11 cellular contexts compared by ENCODE assay signal in the genomic region with DNA sequence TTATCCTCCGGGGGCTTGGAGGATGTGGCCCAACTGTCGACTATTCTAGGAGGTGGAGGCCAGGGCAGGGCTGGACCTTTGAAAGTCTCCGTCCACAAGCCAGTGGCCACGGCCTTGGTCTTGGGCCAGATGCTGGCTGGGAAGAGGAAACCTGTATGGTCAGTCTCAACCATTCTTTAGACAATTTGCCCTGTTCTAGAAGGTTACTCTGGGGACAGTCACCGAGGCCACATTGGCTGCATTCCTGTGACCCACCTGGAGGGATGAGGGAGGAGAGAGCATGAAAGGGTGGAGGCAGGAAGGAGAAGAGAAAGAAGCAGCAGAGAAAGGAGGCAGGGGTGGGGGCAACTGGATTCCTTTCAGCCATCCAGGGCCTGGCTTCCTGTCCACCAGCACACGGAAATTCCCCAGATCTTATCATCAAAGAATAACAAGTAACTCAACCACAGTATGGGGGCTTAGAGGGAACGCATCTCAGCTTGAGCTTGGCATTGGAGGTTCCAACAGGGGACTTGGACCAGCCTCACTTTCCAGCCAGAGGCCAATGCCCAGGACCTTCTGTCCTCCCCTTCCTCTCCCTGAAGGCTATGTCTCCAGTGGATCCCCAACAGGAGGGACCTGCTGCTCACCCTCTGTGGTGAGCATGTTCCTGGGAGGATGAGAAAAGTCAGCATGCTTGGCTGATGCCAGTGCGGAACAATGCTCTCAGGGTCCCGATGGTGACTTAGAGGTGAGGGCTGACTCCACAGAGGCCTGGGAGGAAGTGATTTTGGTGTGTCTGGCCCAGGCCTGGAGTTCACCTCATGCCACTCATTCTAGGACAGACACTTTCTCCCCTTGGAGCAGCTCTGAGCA. TPM values are rescaled to one million over a fixed set of nuclear protein-coding genes. Genes with fewer than 3 reads are reported as not detected.
DNase-seq lines count a peak whose midpoint lies in the region; ATAC-seq and TF ChIP-seq lines count a peak whose summit lies in the region.
"Had no signal": no experiment of that assay in that cellular context is flagged by ENCODE, and none has a peak within 500 bp of the region (broad histone marks: within the 10 kb centered on the region; RNA-seq: fewer than 3 reads in every experiment).

No MANE protein-coding gene starts in this region.

- H4K8ac ChIP-seq in IMR-90 (ENCODE audit: low read depth in 2 of 2, low read length in 2 of 2) = peak overlapping the region; percentile 46 to 70

- H3K23ac ChIP-seq in IMR-90 (ENCODE audit: low read depth, low read length) = peak overlapping the region; percentile 69

- H3K27ac ChIP-seq in IMR-90 (ENCODE audit: insufficient read depth, low read length) (peak overlapping the region; percentile 5; the same call in 1 of the 2 replicates), temporal lobe (ENCODE audit: low read depth, low read length) (peak overlapping the region; percentile 8), transverse colon (peak overlapping the region in 1 of 4 donors; percentile 25)

- CTCF ChIA-PET in IMR-90 (lab: Yijun Ruan, JAX) = no interaction called here

- H3K18ac ChIP-seq in IMR-90 (ENCODE audit: low read depth, low read length) = peak overlapping the region; percentile 19; the same call in 1 of the 2 replicates

- H2BK5ac ChIP-seq in IMR-90 (ENCODE audit: low read depth, low read length, poor library complexity, severe bottlenecking) = peak overlapping the region; percentile 33

- peak overlapping the region; percentile 76 for H4K91ac ChIP-seq in IMR-90 (ENCODE audit: insufficient read depth, low read depth, low read length)

- peak overlapping the region; percentile 94 for H2BK120ac ChIP-seq in IMR-90 (ENCODE audit: low read depth, low read length)

- ATAC-seq in IMR-90 (ENCODE audit: low read depth) = peak; percentile 55
- ATAC-seq: stimulated activated naive B cell treated with anti-CD40 and anti-IgM and Interleukin-4, amounts not matched to agents 10 μg/mL and 1 μg/mL and 100 μg/mL, for 72 hours had no signal

- POLR2A ChIA-PET in IMR-90 (lab: Charles Lee; ENCODE audit: unreplicated experiment) = no interaction called here

- peaks cover 0 to 7% of the 10 kb centered on the region in 2 experiments; a peak in 2 of 4 replicates for H3K79me1 ChIP-seq in IMR-90 (ENCODE audit: low read depth in 1 of 2, low read length in 2 of 2)

- peaks cover 79% of the 10 kb centered on the region for H3K36me3 ChIP-seq in IMR-90 (ENCODE audit: control insufficient read depth, insufficient read depth, low read length)
- no peaks in the 10 kb centered on the region for H3K36me3 ChIP-seq in adipocyte (ENCODE audit: control insufficient read depth, insufficient read depth, low read length, severe bottlenecking)
- no peaks in the 10 kb centered on the region for H3K36me3 ChIP-seq in transverse colon

- H3K4me1 ChIP-seq in IMR-90 (ENCODE audit: control insufficient read depth, insufficient read depth, low read length) = peaks cover 7% of the 10 kb centered on the region
- no peaks in the 10 kb centered on the region for H3K4me1 ChIP-seq in adipocyte (ENCODE audit: control insufficient read depth, insufficient read depth, low read length)
- H3K4me1 ChIP-seq in transverse colon = peaks cover 0 to under 1% (median 0%) of the 10 kb centered on the region in 4 donors

- peak overlapping the region; percentile 87 for H2AK9ac ChIP-seq in IMR-90 (replicated peaks; ENCODE audit: low read depth, low read length, poor library complexity)

- peak overlapping the region; percentile 73 for H2BK20ac ChIP-seq in IMR-90 (ENCODE audit: low read depth, low read length)

- no peak for TF ChIP-seq EP300 in transverse colon (IDR thresholded peaks at IDR 0.05; ENCODE audit: low read depth)

- no TSS peak for BruUV-seq in IMR-90 (replicated peaks; lab: Mats Ljungman, UMichigan)

- no peak for TF ChIP-seq RAD21 in IMR-90 (IDR thresholded peaks at IDR 0.05; ENCODE audit: low read length)

- peak overlapping the region; percentile 51; the same call in 1 of the 2 replicates for H4K5ac ChIP-seq in IMR-90 (ENCODE audit: low read depth, low read length)

- H3K9ac ChIP-seq in IMR-90 (ENCODE audit: low read depth, low read length) (no peak overlapping the region), adipocyte (ENCODE audit: low read length) (no peak overlapping the region)

- H3K4me2 ChIP-seq in IMR-90 (ENCODE audit: low read depth, low read length) = no peak overlapping the region

- peak overlapping the region; percentile 85 for H3K14ac ChIP-seq in IMR-90 (replicated peaks; ENCODE audit: low read depth, low read length)

- TF ChIP-seq POLR2A in IMR-90 (IDR thresholded peaks at IDR 0.05; ENCODE audit: low read depth, low read length) (no peak), transverse colon (IDR thresholded peaks at IDR 0.05) (no peak)

- DNase-seq in IMR-90 (peak; percentile 64), adipocyte (ENCODE audit: low read depth) (peak; percentile 84), iPS-NIHi7 (ENCODE audit: extremely low spot score) (peak; percentile 42), NCI-H1092 (lab: John Stamatoyannopoulos, UW) (no peak), NCI-H2227 treated with DMSO at 0.1 percent for 48 hours (lab: John Stamatoyannopoulos, UW) (no peak), transverse colon (no peak)
- no peak for DNase-seq in activated T-cell treated with anti-CD3 and anti-CD28 coated beads, Interleukin-2, amount 50 U/mL, for 1 hour
- DNase-seq: esophagus squamous epithelium; NCI-H2029 treated with DMSO at 0.1 percent for 48 hours; stimulated activated naive B cell treated with anti-CD40 and anti-IgM and Interleukin-4, amounts not matched to agents 10 μg/mL and 1 μg/mL and 100 μg/mL, for 72 hours had no signal

- WGBS in IMR-90 (ENCODE audit: extremely low coverage in 2 of 2, insufficient read length in 1 of 2), 2 experiments = 32% methylated on average over 3 of the region's 9 CpGs; no CpG with 5 or more reads in 1 of the 2 experiments
- WGBS in transverse colon (ENCODE audit: low coverage in 1 of 2), 2 donors = 52 to 65% methylated on average over 4 to 9 of the region's 9 CpGs

- peaks cover 20% of the 10 kb centered on the region for H3K9me1 ChIP-seq in IMR-90 (ENCODE audit: insufficient read depth, low read length)

- in situ Hi-C loops in IMR-90 (cut with MboI; ENCODE audit: low sequenced_read_pairs) (no loop called here), transverse colon (cut with MboI; ENCODE audit: low pct_ligation_motif_present in 1 of 4, low pct_unique_long_range_greater_than_20kb in 1 of 4, low sequenced_read_pairs in 3 of 4) (no loop called here)

- no peak for TF ChIP-seq CTCF in IMR-90 (conservative IDR thresholded peaks at IDR 0.05; ENCODE audit: low read depth, low read length)
- no peak for TF ChIP-seq CTCF in transverse colon (IDR thresholded peaks at IDR 0.05)

- H3K56ac ChIP-seq in IMR-90 (ENCODE audit: extremely low read depth, insufficient read depth, low read length) = no peak overlapping the region

- peak overlapping the region; percentile 82 for H2AFZ ChIP-seq in IMR-90 (replicated peaks; ENCODE audit: low read length, poor library complexity)

- H3K27me3 ChIP-seq in IMR-90 (ENCODE audit: control insufficient read depth, insufficient read depth, low read length) (no peaks in the 10 kb centered on the region), adipocyte (replicated peaks; ENCODE audit: control insufficient read depth, insufficient read depth, low read length) (no peaks in the 10 kb centered on the region), transverse colon (no peaks in the 10 kb centered on the region)

- dilution Hi-C loops in IMR-90 (cut with HindIII; ENCODE audit: low sequenced_read_pairs, unreplicated experiment) = no loop called here

- H3K4ac ChIP-seq in IMR-90 (ENCODE audit: low read depth, low read length) = peak overlapping the region; percentile 93

- H2BK15ac ChIP-seq in IMR-90 (ENCODE audit: low read depth, low read length) = peak overlapping the region; percentile 45; the same call in 2 of the 3 replicates

- no peaks in the 10 kb centered on the region for H4K20me1 ChIP-seq in IMR-90 (ENCODE audit: insufficient read depth, low read length)

- no peak overlapping the region for H3K4me3 ChIP-seq in IMR-90 (ENCODE audit: insufficient read depth, low read depth, low read length)
- H3K4me3 ChIP-seq in adipocyte (ENCODE audit: low read length) = no peak overlapping the region
- no peak overlapping the region for H3K4me3 ChIP-seq in transverse colon
- H3K4me3 ChIP-seq: esophagus squamous epithelium had no signal

- intact Hi-C loops in IMR-90 (cut with micrococcal nuclease) (no loop called here), transverse colon (cut with DNase I; ENCODE audit: low total_unique reads) (no loop called here)

- H3K9me3 ChIP-seq in IMR-90 (ENCODE audit: control insufficient read depth, insufficient read depth, low read length) (no peaks in the 10 kb centered on the region), adipocyte (ENCODE audit: control insufficient read depth, low read length) (no peaks in the 10 kb centered on the region), transverse colon (no peaks in the 10 kb centered on the region)
- H3K9me3 ChIP-seq: esophagus squamous epithelium had no signal

- peak overlapping the region; percentile 87 for H2AK5ac ChIP-seq in IMR-90 (ENCODE audit: low read depth, low read length)

TF ChIP-seq in IMR-90, 13 proteins besides CTCF, POLR2A, EP300 and RAD21:
- TF ChIP-seq MXI1 (IDR thresholded peaks at IDR 0.05; ENCODE audit: borderline replicate concordance, low read depth, low read length) (no peak), MAZ (IDR thresholded peaks at IDR 0.05; ENCODE audit: borderline replicate concordance, low read depth, low read length) (peak; percentile 66; the same call in 1 of the 2 replicates)

RNA-seq across cellular contexts. Expression of gene TGM2, which starts 30.4 kb away (rescaled TPM):
- total RNA-seq in IMR-90 (2012; rRNA removed) (237 and 268 TPM in 2 replicates), temporal lobe (5.7 TPM), transverse colon (10 to 100 TPM; 14.2 to 52.0 (median 21.7) TPM)
- 239 and 292 TPM in 2 replicates for polyA plus RNA-seq in IMR-90 (2012; rRNA removed)
- 370 and 502 TPM in 2 replicates for polyA plus RNA-seq in IMR-90 (2012; cell fraction: cytosol; rRNA removed)
- polyA plus RNA-seq in IMR-90 (2012; cell fraction: nucleus; rRNA removed; ENCODE audit: low replicate concordance) = 218 and 328 TPM in 2 replicates

Comparison
In these comparisons a context has a peak if more than half of its experiments do, and no peak if none do; other contexts are left out.
1. DNase-seq: peak in IMR-90 (single experiment), adipocyte (single experiment) and iPS-NIHi7 (single experiment); none in NCI-H1092 (single experiment), NCI-H2227 treated with DMSO at 0.1 percent for 48 hours (single experiment), activated T-cell treated with anti-CD3 and anti-CD28 coated beads, Interleukin-2, amount 50 U/mL, for 1 hour (single experiment) and transverse colon (single experiment).